In the genomic region with DNA sequence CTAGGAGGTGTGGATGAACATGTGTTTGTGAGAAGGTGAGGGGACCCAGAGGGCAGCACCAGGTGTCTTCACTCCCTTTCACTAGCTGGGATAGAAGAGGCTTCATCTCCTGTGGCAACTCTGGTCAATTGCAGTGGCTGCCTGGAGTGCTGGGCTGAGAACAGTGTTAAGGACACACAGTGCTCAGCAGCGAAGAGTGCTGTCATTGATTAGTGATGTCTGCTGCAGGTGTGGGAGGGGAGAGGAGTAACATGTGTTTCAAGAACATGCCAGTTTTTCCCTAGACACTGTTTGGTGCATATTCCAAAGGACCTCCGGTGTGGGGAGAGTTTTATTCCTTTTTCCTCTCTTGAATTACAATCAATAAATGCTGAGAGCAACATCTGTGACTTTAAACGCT, we compare ENCODE assay signal across 24 cellular contexts.
DNase-seq lines count a peak whose midpoint lies in the region; ATAC-seq and TF ChIP-seq lines count a peak whose summit lies in the region.
"Had no signal": no experiment of that assay in that cellular context is flagged by ENCODE, and none has a peak within 500 bp of the region (broad histone marks: within the 10 kb centered on the region; RNA-seq: fewer than 3 reads in every experiment).

No MANE protein-coding gene starts in this region.

- H3K27ac ChIP-seq in upper lobe of left lung: peak overlapping the region in 3 of 4 donors; percentile 4 to 50 (median 16)
- H3K27ac ChIP-seq: A549, ascending aorta, esophagus squamous epithelium, gastrocnemius medialis, lower lobe of right lung had no signal

- peaks cover 70% of the 10 kb centered on the region for H3K4me1 Mint-ChIP-seq in stimulated activated naive CD8-positive, alpha-beta T cell treated with anti-CD3 and anti-CD28 coated beads, Interleukin-15, Interleukin-2, amounts not matched to agents 100 ng/mL and 50 ng/mL, for 24 hours (ENCODE audit: low read depth)
- H3K4me1 Mint-ChIP-seq in T-helper 17 cell (peaks cover 17% of the 10 kb centered on the region), glutamatergic neuron (ENCODE audit: low read depth, unreplicated experiment) (peaks cover 38% of the 10 kb centered on the region)

- H3K27ac Mint-ChIP-seq in stimulated activated naive CD8-positive, alpha-beta T cell treated with anti-CD3 and anti-CD28 coated beads, Interleukin-15, Interleukin-2, amounts not matched to agents 100 ng/mL and 50 ng/mL, for 24 hours: peak overlapping the region; percentile 23
- H3K27ac Mint-ChIP-seq in T-helper 17 cell (peak overlapping the region; percentile 90), glutamatergic neuron (ENCODE audit: unreplicated experiment) (peak overlapping the region; percentile 72)
- H3K27ac Mint-ChIP-seq: activated CD4-positive, alpha-beta T cell treated with anti-CD3 and anti-CD28 coated beads for 36 hours; activated naive CD4-positive, alpha-beta T cell treated with anti-CD3 and anti-CD28 coated beads for 36 hours had no signal

- H3K4me3 Mint-ChIP-seq in stimulated activated naive CD8-positive, alpha-beta T cell treated with anti-CD3 and anti-CD28 coated beads, Interleukin-15, Interleukin-2, amounts not matched to agents 100 ng/mL and 50 ng/mL, for 24 hours: no peak overlapping the region
- no peak overlapping the region for H3K4me3 Mint-ChIP-seq in T-helper 17 cell
- H3K4me3 Mint-ChIP-seq in glutamatergic neuron (ENCODE audit: unreplicated experiment): no peak overlapping the region
- H3K4me3 Mint-ChIP-seq: activated CD4-positive, alpha-beta T cell treated with anti-CD3 and anti-CD28 coated beads for 36 hours; activated naive CD4-positive, alpha-beta T cell treated with anti-CD3 and anti-CD28 coated beads for 36 hours; activated T-cell treated with anti-CD3 and anti-CD28 coated beads, Interleukin-2, amount 50 U/mL, for 4 hours had no signal

- no peak for ATAC-seq in stimulated activated naive CD8-positive, alpha-beta T cell treated with anti-CD3 and anti-CD28 coated beads, Interleukin-15, Interleukin-2, amounts not matched to agents 100 U/mL and 50 U/mL, for 24 hours
- ATAC-seq in T-helper 17 cell (no peak), upper lobe of left lung (ENCODE audit: low FRiP score in 2 of 2) (no peak), HG02763 (IDR thresholded peaks at IDR 0.05; ENCODE audit: unreplicated experiment) (no peak)
- ATAC-seq: A549, gastrocnemius medialis had no signal

- H3K27me3 Mint-ChIP-seq in stimulated activated naive CD8-positive, alpha-beta T cell treated with anti-CD3 and anti-CD28 coated beads, Interleukin-15, Interleukin-2, amounts not matched to agents 100 ng/mL and 50 ng/mL, for 24 hours: no peaks in the 10 kb centered on the region
- H3K27me3 Mint-ChIP-seq in T-helper 17 cell (no peaks in the 10 kb centered on the region), glutamatergic neuron (ENCODE audit: unreplicated experiment) (peaks cover 2% of the 10 kb centered on the region)
- H3K27me3 Mint-ChIP-seq: activated CD4-positive, alpha-beta T cell treated with anti-CD3 and anti-CD28 coated beads for 36 hours had no signal

- H3K27me3 ChIP-seq in upper lobe of left lung: no peaks in the 10 kb centered on the region
- H3K27me3 ChIP-seq: ascending aorta, BE2C, gastrocnemius medialis had no signal

- peaks cover 7 to 25% (median 13%) of the 10 kb centered on the region in 4 donors for H3K4me1 ChIP-seq in upper lobe of left lung
- H3K4me1 ChIP-seq: A549, ascending aorta, BE2C, esophagus squamous epithelium, gastrocnemius medialis had no signal

- no peaks in the 10 kb centered on the region for H3K36me3 ChIP-seq in upper lobe of left lung
- H3K36me3 ChIP-seq: ascending aorta, BE2C, esophagus squamous epithelium, gastrocnemius medialis, lower lobe of right lung had no signal

- TF ChIP-seq CTCF in glutamatergic neuron (IDR thresholded peaks at IDR 0.05; ENCODE audit: partially characterized antibody, unreplicated experiment) (no peak), upper lobe of left lung (IDR thresholded peaks at IDR 0.05) (no peak)

- H3K4me3 ChIP-seq in upper lobe of left lung: no peak overlapping the region
- H3K4me3 ChIP-seq: A549, ascending aorta, esophagus squamous epithelium, gastrocnemius medialis, lower lobe of right lung had no signal

- no peak for TF ChIP-seq EP300 in upper lobe of left lung (IDR thresholded peaks at IDR 0.05)

- DNase-seq in stimulated activated naive CD8-positive, alpha-beta T cell treated with anti-CD3 and anti-CD28 coated beads, Interleukin-15, Interleukin-2, amounts not matched to agents 100 U/mL and 50 U/mL, for 24 hours: no peak
- DNase-seq in T-helper 17 cell (no peak), glutamatergic neuron (no peak), upper lobe of left lung (no peak), SK-N-DZ (ENCODE audit: low spot score) (no peak)
- no peak for DNase-seq in stimulated activated naive CD4-positive, alpha-beta T cell treated with Interleukin-2 at 50 U/mL for 16 hours (lab: John Stamatoyannopoulos, UW)
- DNase-seq: activated CD4-positive, alpha-beta T cell treated with anti-CD3 and anti-CD28 coated beads for 36 hours; activated naive CD4-positive, alpha-beta T cell treated with anti-CD3 and anti-CD28 coated beads for 36 hours; activated T-cell treated with anti-CD3 and anti-CD28 coated beads, Interleukin-2, amount 50 U/mL, for 4 hours; BE2C; effector memory CD4-positive, alpha-beta T cell; esophagus squamous epithelium; gastrocnemius medialis; hypothalamus; islet precursor cell; lower lobe of right lung; NCI-H1092; NCI-H2029; SHP77 treated with DMSO at 0.1 percent for 48 hours; stimulated activated CD4-positive, alpha-beta T cell treated with anti-CD3 and anti-CD28 coated beads, Interleukin-12 subunit alpha, Interleukin-12 subunit beta, amount 100 ng/mL, for 4 hours had no signal

- peaks cover 11% of the 10 kb centered on the region for H3K9me3 Mint-ChIP-seq in stimulated activated naive CD8-positive, alpha-beta T cell treated with anti-CD3 and anti-CD28 coated beads, Interleukin-15, Interleukin-2, amounts not matched to agents 100 ng/mL and 50 ng/mL, for 24 hours
- no peaks in the 10 kb centered on the region for H3K9me3 Mint-ChIP-seq in glutamatergic neuron (ENCODE audit: unreplicated experiment)

- H3K9me3 ChIP-seq in T-helper 17 cell (ENCODE audit: control insufficient read depth, low read length, poor library complexity, severe bottlenecking) (no peaks in the 10 kb centered on the region), upper lobe of left lung (peaks cover 0 to 6% (median 0%) of the 10 kb centered on the region in 4 donors)
- H3K9me3 ChIP-seq: ascending aorta, BE2C, esophagus squamous epithelium, gastrocnemius medialis, lower lobe of right lung had no signal

- peaks cover 10% of the 10 kb centered on the region for H3K36me3 Mint-ChIP-seq in stimulated activated naive CD8-positive, alpha-beta T cell treated with anti-CD3 and anti-CD28 coated beads, Interleukin-15, Interleukin-2, amounts not matched to agents 100 ng/mL and 50 ng/mL, for 24 hours (ENCODE audit: low read depth)
- no peaks in the 10 kb centered on the region for H3K36me3 Mint-ChIP-seq in T-helper 17 cell (ENCODE audit: low read depth)
- H3K36me3 Mint-ChIP-seq in glutamatergic neuron (ENCODE audit: unreplicated experiment): peaks cover 22% of the 10 kb centered on the region

- 54 to 71% methylated on average over 3 of the region's 3 CpGs for WGBS in upper lobe of left lung, 2 donors

- no peak for TF ChIP-seq POLR2A in upper lobe of left lung (IDR thresholded peaks at IDR 0.05)

Comparison
In these comparisons a context has a peak if more than half of its experiments do, and no peak if none do; other contexts are left out.
1. H3K27ac Mint-ChIP-seq: peak in every context shown above with its lines; median percentile 90 in T-helper 17 cell; 72 in glutamatergic neuron; 23 in stimulated activated naive CD8-positive, alpha-beta T cell treated with anti-CD3 and anti-CD28 coated beads, Interleukin-15, Interleukin-2, amounts not matched to agents 100 ng/mL and 50 ng/mL, for 24 hours.